Comparison of ENCODE assay signal across 13 cellular contexts in genomic region chr1:214318356-214318755, GRCh38. TPM values are rescaled to one million over a fixed set of nuclear protein-coding genes. Genes with fewer than 3 reads are reported as not detected.
A peak's percentile ranks its signal among the peaks of the same experiment; 100 is the strongest.
DNase-seq lines count a peak whose midpoint lies in the region; ATAC-seq and TF ChIP-seq lines count a peak whose summit lies in the region.
"Had no signal": no experiment of that assay in that cellular context is flagged by ENCODE, and none has a peak within 500 bp of the region (broad histone marks: within the 10 kb centered on the region; RNA-seq: fewer than 3 reads in every experiment).

No MANE protein-coding gene starts in this region.

- H3K27ac ChIP-seq in GM23338 (ENCODE audit: low read depth) = no peak overlapping the region
- no peak overlapping the region for H3K27ac ChIP-seq in SK-N-SH (ENCODE audit: low read depth in 2 of 2, low read length in 1 of 2)
- H3K27ac ChIP-seq in ascending aorta = no peak overlapping the region
- H3K27ac ChIP-seq: parathyroid adenoma, VCaP had no signal

- H3K9ac ChIP-seq in SK-N-SH = no peak overlapping the region
- H3K9ac ChIP-seq: parathyroid adenoma had no signal

- peaks cover 59% of the 10 kb centered on the region for H3K27me3 Mint-ChIP-seq in GM23338 (ENCODE audit: insufficient read depth, low read depth, poor library complexity)
- no peaks in the 10 kb centered on the region for H3K27me3 Mint-ChIP-seq in activated T-helper 17 cell treated with anti-CD3 and anti-CD28 coated beads, Interleukin-2, amount 50 U/mL, for 72 hours
- H3K27me3 Mint-ChIP-seq in memory B cell = no peaks in the 10 kb centered on the region
- H3K27me3 Mint-ChIP-seq: central memory CD8-positive, alpha-beta T cell had no signal

- intact Hi-C loops in ascending aorta (cut with DNase I) = no loop called here

- H3K4me1 Mint-ChIP-seq in GM23338 (peaks cover 47% of the 10 kb centered on the region), memory B cell (peaks cover 7% of the 10 kb centered on the region)
- peaks cover 6% of the 10 kb centered on the region for H3K4me1 Mint-ChIP-seq in activated T-helper 17 cell treated with anti-CD3 and anti-CD28 coated beads, Interleukin-2, amount 50 U/mL, for 72 hours
- H3K4me1 Mint-ChIP-seq: central memory CD8-positive, alpha-beta T cell had no signal

- CTCF ChIA-PET in SK-N-SH (lab: Yijun Ruan, JAX) = interaction anchor here (0.9 to 10.7 kb wide), 4 partner anchors 12 to 106 kb away, joined by 3 to 154 read pairs (median 28); no protein-coding TSS in a partner anchor

- H3K9me2 ChIP-seq in GM23338 (ENCODE audit: insufficient read depth) (no peaks in the 10 kb centered on the region), SK-N-SH (no peaks in the 10 kb centered on the region)

- H3F3A ChIP-seq in GM23338 (replicated peaks; ENCODE audit: low read depth) (no peaks in the 10 kb centered on the region), SK-N-SH (replicated peaks; ENCODE audit: insufficient read depth) (no peaks in the 10 kb centered on the region)

- 76% methylated on average over 6 of the region's 6 CpGs for WGBS in SK-N-SH (ENCODE audit: low lambda C conversion rate)

- H3K36me3 Mint-ChIP-seq in GM23338 (ENCODE audit: low read depth) (peaks cover 3% of the 10 kb centered on the region; the same call in 1 of the 3 replicates), memory B cell (peaks cover 20% of the 10 kb centered on the region)
- peaks cover 85% of the 10 kb centered on the region for H3K36me3 Mint-ChIP-seq in activated T-helper 17 cell treated with anti-CD3 and anti-CD28 coated beads, Interleukin-2, amount 50 U/mL, for 72 hours (ENCODE audit: low read depth)

- TF ChIP-seq EP300 in SK-N-SH (IDR thresholded peaks at IDR 0.05; ENCODE audit: borderline replicate concordance in 1 of 2, low read depth in 1 of 2, low read length in 1 of 2) = no peak

- H3K4me3 Mint-ChIP-seq in GM23338 = peak overlapping the region; percentile 56
- no peak overlapping the region for H3K4me3 Mint-ChIP-seq in activated T-helper 17 cell treated with anti-CD3 and anti-CD28 coated beads, Interleukin-2, amount 50 U/mL, for 72 hours
- H3K4me3 Mint-ChIP-seq in memory B cell = no peak overlapping the region
- H3K4me3 Mint-ChIP-seq: central memory CD8-positive, alpha-beta T cell had no signal

- H3K4me2 ChIP-seq in GM23338 (peak overlapping the region; percentile 37), SK-N-SH (no peak overlapping the region)

- TF ChIP-seq RAD21 in SK-N-SH (IDR thresholded peaks at IDR 0.05; ENCODE audit: low read length) = no peak

- H2AFZ ChIP-seq in GM23338 (no peak overlapping the region), SK-N-SH (ENCODE audit: low read depth) (no peak overlapping the region)
- H2AFZ ChIP-seq: parathyroid adenoma had no signal

- H3K79me2 ChIP-seq in GM23338 (replicated peaks; ENCODE audit: insufficient read depth) = no peaks in the 10 kb centered on the region
- no peaks in the 10 kb centered on the region for H3K79me2 ChIP-seq in SK-N-SH (ENCODE audit: insufficient read depth)
- H3K79me2 ChIP-seq: parathyroid adenoma had no signal

- no peaks in the 10 kb centered on the region for H3K36me3 ChIP-seq in GM23338 (ENCODE audit: insufficient read depth)
- peaks cover 9 to 31% of the 10 kb centered on the region in 2 experiments for H3K36me3 ChIP-seq in SK-N-SH (replicated peaks in 1 of 2; ENCODE audit: control insufficient read depth in 1 of 2, insufficient read depth in 2 of 2, low read length in 1 of 2)
- H3K36me3 ChIP-seq in ascending aorta = peaks cover 0 to 4% of the 10 kb centered on the region in 2 donors

- DNase-seq in A172 (ENCODE audit: low spot score) (peak; percentile 35), GM23338 (ENCODE audit: low spot score) (no peak), memory B cell (ENCODE audit: low spot score in 2 of 2) (no peak), SK-N-SH (no peak), ascending aorta (ENCODE audit: low spot score in 2 of 2) (no peak)
- DNase-seq in stimulated activated CD4-positive, alpha-beta T cell treated with anti-CD3 and anti-CD28 coated beads, Interleukin-4, amount 100 ng/mL, for 4 hours = no peak
- DNase-seq: activated naive CD4-positive, alpha-beta T cell; trophoblast cell had no signal

- H3K9me3 Mint-ChIP-seq in GM23338 (no peaks in the 10 kb centered on the region), memory B cell (no peaks in the 10 kb centered on the region)
- H3K9me3 Mint-ChIP-seq in activated T-helper 17 cell treated with anti-CD3 and anti-CD28 coated beads, Interleukin-2, amount 50 U/mL, for 72 hours = no peaks in the 10 kb centered on the region
- H3K9me3 Mint-ChIP-seq: central memory CD8-positive, alpha-beta T cell had no signal

- H3K27me3 ChIP-seq in GM23338 (ENCODE audit: insufficient read depth) (peaks cover 52% of the 10 kb centered on the region), SK-N-SH (ENCODE audit: insufficient read depth) (no peaks in the 10 kb centered on the region), ascending aorta (no peaks in the 10 kb centered on the region)

- H3K4me3 ChIP-seq in GM23338 = peak overlapping the region; percentile 11; the same call in 1 of the 2 replicates
- no peak overlapping the region for H3K4me3 ChIP-seq in SK-N-SH (ENCODE audit: low read depth in 2 of 2, low read length in 1 of 2)
- H3K4me3 ChIP-seq in ascending aorta = no peak overlapping the region

- no peak for TF ChIP-seq CTCF in GM23338 (conservative IDR thresholded peaks at IDR 0.05; ENCODE audit: low read depth in 2 of 2)
- no peak for TF ChIP-seq CTCF in SK-N-SH (IDR thresholded peaks at IDR 0.05)
- no peak for TF ChIP-seq CTCF in ascending aorta (IDR thresholded peaks at IDR 0.05)

- ATAC-seq in GM23338 = no peak
- no peak for ATAC-seq in activated T-helper 17 cell treated with anti-CD3 and anti-CD28 coated beads, Interleukin-2, amount 50 U/mL, for 72 hours (replicated peaks)
- ATAC-seq in memory B cell (ENCODE audit: low read depth) = no peak
- no peak for ATAC-seq in GM18498 (IDR thresholded peaks at IDR 0.05; ENCODE audit: unreplicated experiment)

- no peaks in the 10 kb centered on the region for H3K9me3 ChIP-seq in SK-N-SH
- H3K9me3 ChIP-seq in ascending aorta = no peaks in the 10 kb centered on the region

- H3K4me1 ChIP-seq in GM23338 (ENCODE audit: insufficient read depth) (peaks cover 25% of the 10 kb centered on the region), SK-N-SH (ENCODE audit: control insufficient read depth in 1 of 2, insufficient read depth in 2 of 2, low read depth in 1 of 2, low read length in 1 of 2) (peaks cover 0 to 5% of the 10 kb centered on the region in 2 experiments; a peak in 1 of 4 replicates), ascending aorta (no peaks in the 10 kb centered on the region)
- H3K4me1 ChIP-seq: parathyroid adenoma had no signal

- POLR2A ChIA-PET in SK-N-SH (lab: Yijun Ruan, JAX) = interaction anchor here (1.0 kb wide), 1 partner anchor 10 kb away, joined by 3 read pairs; no protein-coding TSS in a partner anchor

- H4K20me1 ChIP-seq in GM23338 (replicated peaks; ENCODE audit: insufficient read depth) = no peaks in the 10 kb centered on the region
- H4K20me1 ChIP-seq in SK-N-SH (ENCODE audit: insufficient read depth) = no peaks in the 10 kb centered on the region

- H3K27ac Mint-ChIP-seq in GM23338 (no peak overlapping the region), memory B cell (peak overlapping the region; percentile 46)
- H3K27ac Mint-ChIP-seq in activated T-helper 17 cell treated with anti-CD3 and anti-CD28 coated beads, Interleukin-2, amount 50 U/mL, for 72 hours = peak overlapping the region; percentile 20

TF ChIP-seq in GM23338, 12 proteins besides CTCF, POLR2A, EP300 and RAD21 (continues in another document):
- TF ChIP-seq POLR2AphosphoS5 (IDR thresholded peaks at IDR 0.05; ENCODE audit: low read depth) (no peak), ZNF331 (CRISPR knock-in tag; IDR thresholded peaks at IDR 0.05; ENCODE audit: low read depth) (no peak)

TF ChIP-seq in SK-N-SH, 30 proteins besides CTCF, POLR2A, EP300 and RAD21 (continues in another document):
- no peak for TF ChIP-seq EZH2phosphoT487 (IDR thresholded peaks at IDR 0.05; ENCODE audit: borderline replicate concordance, low read depth)
- TF ChIP-seq MEF2A (IDR thresholded peaks at IDR 0.05; ENCODE audit: borderline replicate concordance, low read depth) = no peak
- TF ChIP-seq MXI1 (IDR thresholded peaks at IDR 0.05; ENCODE audit: low read depth, low read length) = no peak
- no peak for TF ChIP-seq IRF3 (IDR thresholded peaks at IDR 0.05; ENCODE audit: low read depth, low read length)
- TF ChIP-seq, protein P1, sequence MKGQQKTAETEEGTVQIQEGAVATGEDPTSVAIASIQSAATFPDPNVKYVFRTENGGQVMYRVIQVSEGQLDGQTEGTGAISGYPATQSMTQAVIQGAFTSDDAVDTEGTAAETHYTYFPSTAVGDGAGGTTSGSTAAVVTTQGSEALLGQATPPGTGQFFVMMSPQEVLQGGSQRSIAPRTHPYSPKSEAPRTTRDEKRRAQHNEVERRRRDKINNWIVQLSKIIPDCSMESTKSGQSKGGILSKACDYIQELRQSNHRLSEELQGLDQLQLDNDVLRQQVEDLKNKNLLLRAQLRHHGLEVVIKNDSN (IDR thresholded peaks at IDR 0.05; ENCODE audit: borderline replicate concordance, low read depth) = no peak
- no peak for TF ChIP-seq MAX (IDR thresholded peaks at IDR 0.05; ENCODE audit: low read depth)
- no peak for TF ChIP-seq CHD2 (IDR thresholded peaks at IDR 0.05; ENCODE audit: low read length, partially characterized antibody)
- no peak for TF ChIP-seq JUND (IDR thresholded peaks at IDR 0.05)

RNA-seq across cellular contexts. Expression of gene SMYD2, which starts 37.4 kb away (rescaled TPM):
- total RNA-seq in A172 (2014; rRNA removed; shearing (Covaris generic)) = 77.2 and 81.1 TPM in 2 replicates
- 2.3 and 3.6 TPM in 2 replicates for total RNA-seq in GM23338 (2014; rRNA removed; shearing (Covaris generic))
- 5.8 and 5.9 TPM in 2 replicates for polyA plus RNA-seq in GM23338 (2016; fragmentation: Nextera tagmentation; extraction: Ambion mirVana)
- 10 to 100 TPM; 35.2 to 50.9 TPM for total RNA-seq in activated T-helper 17 cell treated with anti-CD3 and anti-CD28 coated beads, Interleukin-2, amount 50 U/mL, for 72 hours
- polyA plus RNA-seq in SK-N-SH (2012; rRNA removed) = 23.1 and 30.4 TPM in 2 replicates
- polyA plus RNA-seq in SK-N-SH (2012; cell fraction: cytosol; rRNA removed) = 27.4 and 27.8 TPM in 2 replicates
- polyA plus RNA-seq in SK-N-SH (2012; cell fraction: nucleus; rRNA removed) = 19.9 and 32.7 TPM in 2 replicates
- 2.4 TPM for total RNA-seq in ascending aorta
